In the genomic region with DNA sequence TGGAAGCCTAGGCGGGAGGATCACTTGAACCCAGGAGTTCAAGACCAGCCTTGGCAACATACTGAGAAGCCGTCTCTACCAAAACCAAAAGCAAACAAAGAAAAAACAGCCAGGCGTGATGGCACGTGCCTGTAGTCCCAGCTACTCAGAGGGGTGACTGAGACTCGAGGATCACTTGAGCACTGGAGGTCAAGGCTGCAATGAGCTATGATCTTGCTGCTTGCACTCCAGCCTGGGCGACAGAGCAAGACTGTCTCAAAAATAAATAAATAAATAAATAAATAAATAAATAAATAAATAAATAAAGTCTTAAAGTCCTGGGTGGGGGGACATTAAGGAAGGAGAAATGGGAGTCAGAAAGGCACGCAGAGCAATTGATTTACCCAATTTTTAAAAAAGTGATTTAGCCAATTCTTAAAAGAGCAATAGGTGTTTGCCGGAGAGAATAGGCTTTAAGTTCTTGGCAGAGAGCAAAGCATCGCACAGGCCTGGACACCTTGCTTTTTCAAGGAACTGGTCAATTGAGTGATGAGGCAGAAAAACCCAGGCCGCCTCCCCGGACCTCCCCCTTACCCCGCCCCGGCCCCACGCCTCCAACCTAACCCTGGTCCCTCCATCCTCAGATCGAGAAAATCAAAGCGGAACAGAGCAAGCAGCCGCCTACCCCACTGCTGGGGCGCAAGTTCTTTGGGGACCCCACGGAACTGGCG, we compare ENCODE assay signal across 11 cellular contexts. TPM values are rescaled to one million over a fixed set of nuclear protein-coding genes. Genes with fewer than 3 reads are reported as not detected.
DNase-seq lines count a peak whose midpoint lies in the region; ATAC-seq, FAIRE-seq and TF ChIP-seq lines count a peak whose summit lies in the region.
"Had no signal": no experiment of that assay in that cellular context is flagged by ENCODE, and none has a peak within 500 bp of the region (broad histone marks: within the 10 kb centered on the region; RNA-seq: fewer than 3 reads in every experiment).

No MANE protein-coding gene starts in this region.

- POLR2A ChIA-PET in CD4-positive, alpha-beta memory T cell (lab: Charles Lee; ENCODE audit: partially characterized antibody), result no interaction called here
- POLR2A ChIA-PET in HEK293 (lab: Yijun Ruan, JAX), result interaction anchor here (1.7 kb wide), 1 partner anchor 141 kb away, joined by 6 read pairs; no protein-coding TSS in a partner anchor

- no peak for TF ChIP-seq CTCF in HEK293 (tag by site-specific recombination; IDR thresholded peaks at IDR 0.05)
- no peak for TF ChIP-seq CTCF in epithelial cell of proximal tubule (conservative IDR thresholded peaks at IDR 0.05; ENCODE audit: low read depth, low read length)
- TF ChIP-seq CTCF in osteoblast (IDR thresholded peaks at IDR 0.05; ENCODE audit: extremely low read depth, low read depth, low read length), result no peak
- no peak for TF ChIP-seq CTCF in D721Med (IDR thresholded peaks at IDR 0.05; ENCODE audit: insufficient read depth, missing control alignments)

- no peaks in the 10 kb centered on the region for H3K27me3 ChIP-seq in CD4-positive, alpha-beta memory T cell (ENCODE audit: insufficient read depth, low read length)
- peaks cover 7% of the 10 kb centered on the region for H3K27me3 ChIP-seq in osteoblast (ENCODE audit: insufficient read depth, low read length)

- no peak overlapping the region for H3K4me3 ChIP-seq in CD4-positive, alpha-beta memory T cell (ENCODE audit: low read length in 2 of 2)
- peak overlapping the region; percentile 12 for H3K4me3 ChIP-seq in HEK293 (ENCODE audit: low read depth, low read length)
- peak overlapping the region; percentile 47 for H3K4me3 ChIP-seq in epithelial cell of proximal tubule (ENCODE audit: low read depth, low read length)
- H3K4me3 ChIP-seq in osteoblast (ENCODE audit: insufficient read depth, low read length), result peak overlapping the region; percentile 67

- no peak for FAIRE-seq in D721Med (lab: Jason Lieb, UNC)

- no peaks in the 10 kb centered on the region for H3K36me3 Mint-ChIP-seq in CD4-positive, alpha-beta memory T cell

- peaks cover 13 to 14% of the 10 kb centered on the region in 2 donors for H3K27me3 Mint-ChIP-seq in CD4-positive, alpha-beta memory T cell

- H3K27ac Mint-ChIP-seq in CD4-positive, alpha-beta memory T cell, result no peak overlapping the region

- H3K79me2 ChIP-seq in osteoblast (ENCODE audit: insufficient read depth, low read length), result no peaks in the 10 kb centered on the region

- H3K4me1 Mint-ChIP-seq in CD4-positive, alpha-beta memory T cell, result peaks cover 8 to 21% (median 16%) of the 10 kb centered on the region in 4 donors

- H3K9me3 ChIP-seq in CD4-positive, alpha-beta memory T cell (ENCODE audit: control insufficient read depth in 1 of 2, low read length in 2 of 2), result no peaks in the 10 kb centered on the region
- H3K9me3 ChIP-seq in HEK293 (ENCODE audit: control insufficient read depth, insufficient read depth, low read depth, low read length), result no peaks in the 10 kb centered on the region
- H3K9me3 ChIP-seq in osteoblast (ENCODE audit: low read depth, low read length), result no peaks in the 10 kb centered on the region
- H3K9me3 ChIP-seq: gastroesophageal sphincter, neutrophil had no signal

- peak overlapping the region; percentile 70 for H2AFZ ChIP-seq in osteoblast (ENCODE audit: low read length)

- H4K20me1 ChIP-seq in osteoblast (ENCODE audit: insufficient read depth, low read length), result no peaks in the 10 kb centered on the region

- intact Hi-C loops in CD4-positive, alpha-beta memory T cell (cut with micrococcal nuclease), result no loop called here

- no peak for ATAC-seq in GM18502 (IDR thresholded peaks at IDR 0.05; ENCODE audit: poor library complexity, unreplicated experiment)
- ATAC-seq: gastroesophageal sphincter had no signal

- H3K4me2 ChIP-seq in osteoblast (ENCODE audit: insufficient read depth, low read length), result peak overlapping the region; percentile 76

- CTCF ChIA-PET in CD4-positive, alpha-beta memory T cell (lab: Charles Lee; ENCODE audit: partially characterized antibody), result interaction anchor here (1.5 kb wide), 1 partner anchor 11 kb away, joined by 3 read pairs; no protein-coding TSS in a partner anchor
- CTCF ChIA-PET in HEK293 (lab: Yijun Ruan, JAX), result interaction anchor here (0.6 to 12.8 kb wide), 9 partner anchors 8 to 1140 kb away, joined by 3 to 132 read pairs (median 5); partner anchors contain the start of gene LTBP4

- H3K9me3 Mint-ChIP-seq in CD4-positive, alpha-beta memory T cell, result no peaks in the 10 kb centered on the region

- peaks cover 14% of the 10 kb centered on the region for H3K4me1 ChIP-seq in CD4-positive, alpha-beta memory T cell (ENCODE audit: insufficient read depth, low read length)
- peaks cover 16% of the 10 kb centered on the region for H3K4me1 ChIP-seq in HEK293 (ENCODE audit: control insufficient read depth, insufficient read depth, low read length)
- peaks cover 16% of the 10 kb centered on the region for H3K4me1 ChIP-seq in osteoblast (ENCODE audit: insufficient read depth, low read length)

- no peaks in the 10 kb centered on the region for H3K36me3 ChIP-seq in CD4-positive, alpha-beta memory T cell (ENCODE audit: insufficient read depth, low read length)
- H3K36me3 ChIP-seq in HEK293 (ENCODE audit: control insufficient read depth in 2 of 2, insufficient read depth in 1 of 2, low read length in 2 of 2), result no peaks in the 10 kb centered on the region
- no peaks in the 10 kb centered on the region for H3K36me3 ChIP-seq in osteoblast (ENCODE audit: insufficient read depth, low read length)
- H3K36me3 ChIP-seq: gastroesophageal sphincter, neutrophil had no signal

- H3K4me3 Mint-ChIP-seq in CD4-positive, alpha-beta memory T cell, result peak overlapping the region in 6 of 8 donors; percentile 29 to 59 (median 40)

- no peak for DNase-seq in CD4-positive, alpha-beta memory T cell
- DNase-seq in epithelial cell of proximal tubule (ENCODE audit: low read depth) (no peak), osteoblast (ENCODE audit: insufficient read length, low spot score, missing footprints) (peak; percentile 83), NCI-H2081 treated with DMSO at 0.1 percent for 48 hours (lab: John Stamatoyannopoulos, UW) (no peak), D721Med (ENCODE audit: insufficient read length, low spot score) (no peak), SKM-1 treated with dmso at 0.1 percent for 144 hours (lab: John Stamatoyannopoulos, UW; ENCODE audit: unreplicated experiment) (no peak)
- DNase-seq: GDM1 had no signal

- H3K27ac ChIP-seq in CD4-positive, alpha-beta memory T cell (ENCODE audit: low read depth, low read length), result no peak overlapping the region
- H3K27ac ChIP-seq in HEK293 (ENCODE audit: extremely low read depth, low read depth, low read length) (no peak overlapping the region), osteoblast (ENCODE audit: low read depth, low read length) (no peak overlapping the region)
- H3K27ac ChIP-seq: gastroesophageal sphincter, neutrophil had no signal

TF ChIP-seq in HEK293, 187 proteins besides CTCF, POLR2A, EP300 and RAD21 (continues in another document):
- TF ChIP-seq ZNF394 (tag by site-specific recombination; IDR thresholded peaks at IDR 0.05; ENCODE audit: borderline replicate concordance), result peak; percentile 100
- TF ChIP-seq ZNF426 (tag by site-specific recombination; IDR thresholded peaks at IDR 0.05), result peak; percentile 100
- no peak for TF ChIP-seq PRDM1 (tag by site-specific recombination; IDR thresholded peaks at IDR 0.05)
- peak; percentile 99 for TF ChIP-seq ZNF140 (tag by site-specific recombination; IDR thresholded peaks at IDR 0.05)
- TF ChIP-seq ZNF501 (tag by site-specific recombination; IDR thresholded peaks at IDR 0.05), result peak; percentile 98
- TF ChIP-seq ZNF791 (tag by site-specific recombination; IDR thresholded peaks at IDR 0.05), result peak; percentile 93
- no peak; the same call in 1 of the 2 replicates for TF ChIP-seq ZNF214 (tag by site-specific recombination; IDR thresholded peaks at IDR 0.05; ENCODE audit: borderline replicate concordance)
- TF ChIP-seq ZNF596 (tag by site-specific recombination; IDR thresholded peaks at IDR 0.05), result no peak
- no peak for TF ChIP-seq ZNF37A (tag by site-specific recombination; IDR thresholded peaks at IDR 0.05)
- TF ChIP-seq ZNF768 (tag by site-specific recombination; IDR thresholded peaks at IDR 0.05), result no peak; the same call in 1 of the 2 replicates
- no peak for TF ChIP-seq ZNF660 (tag by site-specific recombination; IDR thresholded peaks at IDR 0.05)
- TF ChIP-seq ZFP3 (tag by site-specific recombination; IDR thresholded peaks at IDR 0.05; ENCODE audit: low read depth), result peak; percentile 84
- no peak for TF ChIP-seq ZNF670 (tag by site-specific recombination; IDR thresholded peaks at IDR 0.05; ENCODE audit: low read depth)
- TF ChIP-seq, protein P1, sequence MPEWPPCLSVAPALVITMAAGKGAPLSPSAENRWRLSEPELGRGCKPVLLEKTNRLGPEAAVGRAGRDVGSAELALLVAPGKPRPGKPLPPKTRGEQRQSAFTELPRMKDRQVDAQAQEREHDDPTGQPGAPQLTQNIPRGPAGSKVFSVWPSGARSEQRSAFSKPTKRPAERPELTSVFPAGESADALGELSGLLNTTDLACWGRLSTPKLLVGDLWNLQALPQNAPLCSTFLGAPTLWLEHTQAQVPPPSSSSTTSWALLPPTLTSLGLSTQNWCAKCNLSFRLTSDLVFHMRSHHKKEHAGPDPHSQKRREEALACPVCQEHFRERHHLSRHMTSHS (tag by site-specific recombination; IDR thresholded peaks at IDR 0.05), result peak; percentile 73
- peak; percentile 100 for TF ChIP-seq ZNF404 (tag by site-specific recombination; IDR thresholded peaks at IDR 0.05)
- TF ChIP-seq ZNF623 (tag by site-specific recombination; IDR thresholded peaks at IDR 0.05), result peak; percentile 95
- TF ChIP-seq ZFHX2 (tag by site-specific recombination; conservative IDR thresholded peaks at IDR 0.05), result no peak
- no peak for TF ChIP-seq HOXD13 (CRISPR knock-in tag; IDR thresholded peaks at IDR 0.05; ENCODE audit: borderline replicate concordance)
- TF ChIP-seq ZNF473 (tag by site-specific recombination; IDR thresholded peaks at IDR 0.05), result no peak
- peak; percentile 47; the same call in 1 of the 2 replicates for TF ChIP-seq GLIS1 (tag by site-specific recombination; IDR thresholded peaks at IDR 0.05)
- TF ChIP-seq ZNF114 (tag by site-specific recombination; IDR thresholded peaks at IDR 0.05), result no peak
- no peak for TF ChIP-seq IKZF3 (tag by site-specific recombination; IDR thresholded peaks at IDR 0.05)
- TF ChIP-seq ZBTB8A (tag by site-specific recombination; IDR thresholded peaks at IDR 0.05), result peak; percentile 95
- no peak for TF ChIP-seq ZNF747 (tag by site-specific recombination; IDR thresholded peaks at IDR 0.05)

RNA-seq across cellular contexts. Expression of gene SHKBP1, which starts 9.5 kb away (rescaled TPM):
- 100 to 1,000 TPM; 167 to 170 TPM for total RNA-seq in CD4-positive, alpha-beta memory T cell
- 100 to 1,000 TPM; 137 to 155 TPM for polyA plus RNA-seq in CD4-positive, alpha-beta memory T cell
- total RNA-seq in epithelial cell of proximal tubule, result 108 and 113 TPM in 2 replicates
- total RNA-seq in osteoblast, result 16.3 and 18.9 TPM in 2 replicates

RNA-seq across cellular contexts. Expression of gene LTBP4, which starts 34.0 kb away (rescaled TPM):
- 100 to 1,000 TPM; 157 to 158 TPM for total RNA-seq in CD4-positive, alpha-beta memory T cell
- 10 to 100 TPM; 26.0 to 49.4 TPM for polyA plus RNA-seq in CD4-positive, alpha-beta memory T cell
- total RNA-seq in epithelial cell of proximal tubule (24.4 and 149 TPM in 2 replicates), osteoblast (13.6 and 16.6 TPM in 2 replicates)

Comparison
In these comparisons a context has a peak if more than half of its experiments do, and no peak if none do; other contexts are left out.
1. H3K4me3 ChIP-seq: peak in HEK293 (single experiment), epithelial cell of proximal tubule (single experiment) and osteoblast (single experiment); none in CD4-positive, alpha-beta memory T cell (0 of 2).